8 cellular contexts compared by ENCODE assay signal in genomic region chr16:28193530-28194423, GRCh38. TPM values are rescaled to one million over a fixed set of nuclear protein-coding genes. Genes with fewer than 3 reads are reported as not detected.
DNase-seq lines count a peak whose midpoint lies in the region; ATAC-seq lines count a peak whose summit lies in the region.

No MANE protein-coding gene starts in this region.

- H3K4me3 ChIP-seq in CD4-positive, alpha-beta memory T cell (ENCODE audit: low read length in 2 of 2) = peak overlapping the region; percentile 18 to 53

- intact Hi-C loops in CD4-positive, alpha-beta memory T cell (cut with micrococcal nuclease) = loop anchor here (1.0 to 2.0 kb wide), 3 partner anchors 17 to 52 kb away; no protein-coding TSS in a partner anchor

- no peaks in the 10 kb centered on the region for H3K27me3 Mint-ChIP-seq in CD4-positive, alpha-beta memory T cell
- no peaks in the 10 kb centered on the region for H3K27me3 Mint-ChIP-seq in naive B cell

- no peaks in the 10 kb centered on the region for H3K9me3 ChIP-seq in CD4-positive, alpha-beta memory T cell (ENCODE audit: control insufficient read depth in 1 of 2, low read length in 2 of 2)

- peaks cover 19 to 53% of the 10 kb centered on the region in 2 donors for H3K36me3 Mint-ChIP-seq in CD4-positive, alpha-beta memory T cell
- peaks cover 0 to 4% of the 10 kb centered on the region in 2 donors for H3K36me3 Mint-ChIP-seq in naive B cell

- peaks cover 87% of the 10 kb centered on the region for H3K4me1 ChIP-seq in CD4-positive, alpha-beta memory T cell (ENCODE audit: insufficient read depth, low read length)

- H3K27ac Mint-ChIP-seq in CD4-positive, alpha-beta memory T cell = peak overlapping the region; percentile 94 to 99 (median 98)
- peak overlapping the region; percentile 89 to 99 (median 97) for H3K27ac Mint-ChIP-seq in naive B cell

- H3K4me1 Mint-ChIP-seq in CD4-positive, alpha-beta memory T cell = peaks cover 62 to 85% (median 75%) of the 10 kb centered on the region in 4 donors
- H3K4me1 Mint-ChIP-seq in naive B cell = peaks cover 53 to 79% (median 77%) of the 10 kb centered on the region in 3 donors

- H3K27ac ChIP-seq in CD4-positive, alpha-beta memory T cell (ENCODE audit: low read depth, low read length) = peak overlapping the region; percentile 88

- H3K36me3 ChIP-seq in CD4-positive, alpha-beta memory T cell (ENCODE audit: insufficient read depth, low read length) = peaks cover 12% of the 10 kb centered on the region

- H3K4me3 Mint-ChIP-seq in CD4-positive, alpha-beta memory T cell = peak overlapping the region; percentile 76 to 91 (median 84)
- H3K4me3 Mint-ChIP-seq in naive B cell = peak overlapping the region; percentile 68 to 91 (median 86)

- ATAC-seq in GM21526 (IDR thresholded peaks at IDR 0.05; ENCODE audit: low FRiP score, unreplicated experiment) (peak; percentile 22), naive B cell (ENCODE audit: low read depth in 2 of 2) (no peak), HG03135 (IDR thresholded peaks at IDR 0.05; ENCODE audit: unreplicated experiment) (no peak)

- peak in 2 of 5 donors; percentile 42 to 80 for DNase-seq in CD4-positive, alpha-beta memory T cell
- peak; percentile 83 for DNase-seq in M059J (ENCODE audit: low read depth)
- DNase-seq in astrocyte of the hippocampus (ENCODE audit: low read depth, low spot score) = peak; percentile 82
- DNase-seq in naive B cell = no peak
- no peak for DNase-seq in middle frontal gyrus (ENCODE audit: extremely low spot score, low spot score)
- DNase-seq in ureter (ENCODE audit: low spot score) = no peak

- H3K27me3 ChIP-seq in CD4-positive, alpha-beta memory T cell (ENCODE audit: insufficient read depth, low read length) = no peaks in the 10 kb centered on the region

- H3K9me3 Mint-ChIP-seq in CD4-positive, alpha-beta memory T cell = no peaks in the 10 kb centered on the region
- H3K9me3 Mint-ChIP-seq in naive B cell = no peaks in the 10 kb centered on the region

- CTCF ChIA-PET in CD4-positive, alpha-beta memory T cell (lab: Charles Lee; ENCODE audit: partially characterized antibody) = interaction anchor here (0.8 to 6.3 kb wide), 11 partner anchors 9 to 57 kb away, joined by 4 to 116 read pairs (median 7); no protein-coding TSS in a partner anchor

- POLR2A ChIA-PET in CD4-positive, alpha-beta memory T cell (lab: Charles Lee; ENCODE audit: partially characterized antibody) = interaction anchor here (0.7 to 12.7 kb wide), 18 partner anchors 9 to 57 kb away, joined by 3 to 229 read pairs (median 6); partner anchors contain the start of gene XPO6

RNA-seq across cellular contexts. Expression of gene XPO6, which starts 18.0 kb away (rescaled TPM):
- total RNA-seq in CD4-positive, alpha-beta memory T cell = 100 to 1,000 TPM; 347 to 350 TPM
- 10 to 100 TPM; 35.7 to 90.7 TPM for polyA plus RNA-seq in CD4-positive, alpha-beta memory T cell
- total RNA-seq in M059J (2014; rRNA removed; shearing (Covaris generic)) = 83.6 and 175 TPM in 2 replicates
- polyA plus RNA-seq in naive B cell (ENCODE audit: low read depth in 6 of 6) = 10 to 100 TPM; 34.0 to 59.1 (median 56.1) TPM
- 145 TPM for total RNA-seq in ureter

Comparison
In these comparisons a context has a peak if more than half of its experiments do, and no peak if none do; other contexts are left out.
1. DNase-seq: peak in M059J (single experiment) and astrocyte of the hippocampus (single experiment); none in naive B cell (single experiment), middle frontal gyrus (single experiment) and ureter (single experiment).